Comparison of ENCODE assay signal across 1 cellular context in genomic region chr11:6297831-6298230, GRCh38.
TF ChIP-seq lines count a peak whose summit lies in the region.

No MANE protein-coding gene starts in this region.

TF ChIP-seq in HepG2, 621 proteins besides CTCF, POLR2A, EP300 and RAD21:
- TF ChIP-seq PPARG (CRISPR knock-in tag; conservative IDR thresholded peaks at IDR 0.05) (no peak), STAG1 (CRISPR knock-in tag; IDR thresholded peaks at IDR 0.05) (peak; percentile 27)
